In genomic region chr4:48297447-48297846, GRCh38 we compare ENCODE assay signal across 17 cellular contexts.
"Had no signal": no experiment of that assay in that cellular context is flagged by ENCODE, and none has a peak within 500 bp of the region (broad histone marks: within the 10 kb centered on the region; RNA-seq: fewer than 3 reads in every experiment).

No MANE protein-coding gene starts in this region.

- H3K27me3 ChIP-seq: colonic mucosa, heart right ventricle, pancreas, right lobe of liver, stomach, vagina had no signal

- H3K9me3 ChIP-seq: colonic mucosa, heart right ventricle, pancreas, right lobe of liver, stomach, vagina had no signal

- DNase-seq: activated CD4-positive, alpha-beta T cell treated with anti-CD3 and anti-CD28 coated beads, Interleukin-2, amount 50 U/mL, for 4 hours; activated naive CD8-positive, alpha-beta T cell treated with anti-CD3 and anti-CD28 coated beads for 36 hours; anterior cingulate cortex; central memory CD4-positive, alpha-beta T cell; colonic mucosa; heart right ventricle; mesendoderm; naive thymus-derived CD8-positive, alpha-beta T cell; pancreas; right lobe of liver; stimulated activated CD4-positive, alpha-beta T cell treated with anti-CD3 and anti-CD28 coated beads, Interleukin-4, amount 100 ng/mL, for 24 hours; stomach; T-helper 17 cell; trophoblast cell had no signal

- H3K27ac ChIP-seq: colonic mucosa, heart right ventricle, pancreas, right lobe of liver, stomach, vagina had no signal

- H3K4me3 ChIP-seq: colonic mucosa, heart right ventricle, pancreas, right lobe of liver, smooth muscle cell, stomach, vagina had no signal

- ATAC-seq: heart right ventricle; naive thymus-derived CD8-positive, alpha-beta T cell; pancreas; right lobe of liver; stimulated activated effector memory CD8-positive, alpha-beta T cell treated with anti-CD3 and anti-CD28 coated beads, Interleukin-12 subunit alpha, Interleukin-12 subunit beta, amount 100 ng/mL, for 72 hours; T-helper 17 cell had no signal

- H3K4me1 ChIP-seq: colonic mucosa, heart right ventricle, pancreas, right lobe of liver, stomach, vagina had no signal

- H3K36me3 ChIP-seq: colonic mucosa, heart right ventricle, pancreas, stomach, vagina had no signal
